ENCODE assay signal across 13 cellular contexts in genomic region chr19:58511353-58512208, GRCh38. TPM values are rescaled to one million over a fixed set of nuclear protein-coding genes. Genes with fewer than 3 reads are reported as not detected.
DNase-seq lines count a peak whose midpoint lies in the region; ATAC-seq and TF ChIP-seq lines count a peak whose summit lies in the region.
"Had no signal": no experiment of that assay in that cellular context is flagged by ENCODE, and none has a peak within 500 bp of the region (broad histone marks: within the 10 kb centered on the region; RNA-seq: fewer than 3 reads in every experiment).

Gene SLC27A5, minus strand, starts transcription at chr19:58511992. Its CDS starts 37 bp downstream, at chr19:58511955.

- H3K27ac Mint-ChIP-seq in activated CD4-positive, alpha-beta T cell treated with anti-CD3 and anti-CD28 coated beads for 36 hours = peak within 1 kb of the TSS; percentile 81
- peak within 1 kb of the TSS; percentile 65 for H3K27ac Mint-ChIP-seq in T-helper 17 cell
- H3K27ac Mint-ChIP-seq in stimulated activated effector memory CD8-positive, alpha-beta T cell treated with anti-CD3 and anti-CD28 coated beads, Interleukin-12 subunit alpha, Interleukin-12 subunit beta, amount 100 ng/mL, for 72 hours = peak within 1 kb of the TSS; percentile 77

- intact Hi-C loops in activated CD4-positive, alpha-beta T cell treated with anti-CD3 and anti-CD28 coated beads for 36 hours (cut with DNase I, micrococcal nuclease) = no loop called here

- H3K27ac ChIP-seq in foreskin keratinocyte = no peak within 1 kb of the TSS
- H3K27ac ChIP-seq: adrenal gland, GM23248 had no signal

- no peaks in the 10 kb centered on the region for H3K9me3 ChIP-seq in T-helper 17 cell (ENCODE audit: control insufficient read depth, low read length, poor library complexity, severe bottlenecking)
- H3K9me3 ChIP-seq: adrenal gland, heart left ventricle had no signal

- H3K9me3 Mint-ChIP-seq in activated CD4-positive, alpha-beta T cell treated with anti-CD3 and anti-CD28 coated beads for 36 hours (ENCODE audit: low read depth) = peaks cover 8% of the 10 kb centered on the region
- H3K9me3 Mint-ChIP-seq in stimulated activated effector memory CD8-positive, alpha-beta T cell treated with anti-CD3 and anti-CD28 coated beads, Interleukin-12 subunit alpha, Interleukin-12 subunit beta, amount 100 ng/mL, for 72 hours = peaks cover 4% of the 10 kb centered on the region

- POLR2A ChIA-PET in activated CD4-positive, alpha-beta T cell treated with anti-CD3 and anti-CD28 coated beads for 36 hours (lab: Charles Lee) = no interaction called here
- POLR2A ChIA-PET in HEK293T (lab: Yijun Ruan, JAX) = interaction anchor here (1.2 kb wide), 1 partner anchor 47 kb away, joined by 3 read pairs; no protein-coding TSS in a partner anchor

- DNase-seq in activated CD4-positive, alpha-beta T cell treated with anti-CD3 and anti-CD28 coated beads for 36 hours = no peak
- no peak for DNase-seq in activated CD4-positive, alpha-beta T cell treated with anti-CD3 and anti-CD28 coated beads, Interleukin-2, amount 50 U/mL, for 1 hour
- no peak for DNase-seq in T-helper 17 cell
- no peak for DNase-seq in foreskin keratinocyte
- no peak for DNase-seq in stimulated activated effector memory CD8-positive, alpha-beta T cell treated with anti-CD3 and anti-CD28 coated beads, Interleukin-12 subunit alpha, Interleukin-12 subunit beta, amount 100 ng/mL, for 72 hours (ENCODE audit: low spot score in 2 of 2)
- no peak for DNase-seq in NCI-H526 (lab: John Stamatoyannopoulos, UW)
- no peak for DNase-seq in HEK293T (ENCODE audit: extremely low spot score)
- DNase-seq in activated CD4-positive, CD25-positive, alpha-beta regulatory T cell (lab: John Stamatoyannopoulos, UW) = no peak
- DNase-seq: effector CD4-positive, alpha-beta T cell; GM23248; heart left ventricle; KG1 had no signal

- H3K4me3 Mint-ChIP-seq in activated CD4-positive, alpha-beta T cell treated with anti-CD3 and anti-CD28 coated beads for 36 hours = no peak within 1 kb of the TSS
- peak within 1 kb of the TSS; percentile 21 for H3K4me3 Mint-ChIP-seq in T-helper 17 cell
- H3K4me3 Mint-ChIP-seq in stimulated activated effector memory CD8-positive, alpha-beta T cell treated with anti-CD3 and anti-CD28 coated beads, Interleukin-12 subunit alpha, Interleukin-12 subunit beta, amount 100 ng/mL, for 72 hours = no peak within 1 kb of the TSS

- H3K4me1 ChIP-seq in foreskin keratinocyte = no peaks in the 10 kb centered on the region

- H3K27me3 Mint-ChIP-seq in activated CD4-positive, alpha-beta T cell treated with anti-CD3 and anti-CD28 coated beads for 36 hours = no peaks in the 10 kb centered on the region
- no peaks in the 10 kb centered on the region for H3K27me3 Mint-ChIP-seq in T-helper 17 cell

- H3K27me3 ChIP-seq in foreskin keratinocyte = no peaks in the 10 kb centered on the region
- H3K27me3 ChIP-seq: adrenal gland, heart left ventricle had no signal

- CTCF ChIA-PET in activated CD4-positive, alpha-beta T cell treated with anti-CD3 and anti-CD28 coated beads for 36 hours (lab: Charles Lee) = no interaction called here
- CTCF ChIA-PET in HEK293T (lab: Yijun Ruan, JAX) = no interaction called here

- H3K36me3 Mint-ChIP-seq in activated CD4-positive, alpha-beta T cell treated with anti-CD3 and anti-CD28 coated beads for 36 hours (ENCODE audit: low read depth) = peaks cover 25% of the 10 kb centered on the region
- H3K36me3 Mint-ChIP-seq in T-helper 17 cell (ENCODE audit: low read depth) = no peaks in the 10 kb centered on the region
- peaks cover 43% of the 10 kb centered on the region for H3K36me3 Mint-ChIP-seq in stimulated activated effector memory CD8-positive, alpha-beta T cell treated with anti-CD3 and anti-CD28 coated beads, Interleukin-12 subunit alpha, Interleukin-12 subunit beta, amount 100 ng/mL, for 72 hours

- peaks cover 14% of the 10 kb centered on the region for H3K4me1 Mint-ChIP-seq in activated CD4-positive, alpha-beta T cell treated with anti-CD3 and anti-CD28 coated beads for 36 hours
- peaks cover 14% of the 10 kb centered on the region for H3K4me1 Mint-ChIP-seq in T-helper 17 cell
- peaks cover 33% of the 10 kb centered on the region for H3K4me1 Mint-ChIP-seq in stimulated activated effector memory CD8-positive, alpha-beta T cell treated with anti-CD3 and anti-CD28 coated beads, Interleukin-12 subunit alpha, Interleukin-12 subunit beta, amount 100 ng/mL, for 72 hours

- no peak for TF ChIP-seq CTCF in foreskin keratinocyte (conservative IDR thresholded peaks at IDR 0.05)

- no peak for ATAC-seq in activated CD4-positive, alpha-beta T cell treated with anti-CD3 and anti-CD28 coated beads for 36 hours
- ATAC-seq in T-helper 17 cell = no peak
- ATAC-seq in foreskin keratinocyte = no peak
- ATAC-seq in stimulated activated effector memory CD8-positive, alpha-beta T cell treated with anti-CD3 and anti-CD28 coated beads, Interleukin-12 subunit alpha, Interleukin-12 subunit beta, amount 100 ng/mL, for 72 hours = no peak
- ATAC-seq: heart left ventricle had no signal

TF ChIP-seq in HEK293T, 16 proteins besides CTCF, POLR2A, EP300 and RAD21:
- no peak for TF ChIP-seq SUZ12 (IDR thresholded peaks at IDR 0.05)
- TF ChIP-seq PKNOX1 (IDR thresholded peaks at IDR 0.05) = no peak
- no peak for TF ChIP-seq HDGF (IDR thresholded peaks at IDR 0.05; ENCODE audit: borderline replicate concordance)
TF ChIP-seq in HEK293T: peak in this region for 0.

RNA-seq across cellular contexts. Expression of gene SLC27A5, which starts in this region (rescaled TPM):
- total RNA-seq in activated CD4-positive, alpha-beta T cell treated with anti-CD3 and anti-CD28 coated beads for 36 hours = 10 to 100 TPM in 1 of 2 experiments, 1 to 10 TPM in 1; 8.9 to 19.5 TPM
- total RNA-seq in T-helper 17 cell = 1 to 10 TPM; 6.6 to 7.7 TPM
- 17.7 and 19.0 TPM in 2 replicates for total RNA-seq in foreskin keratinocyte
- 24.0 and 28.0 TPM in 2 replicates for polyA plus RNA-seq in foreskin keratinocyte
